8 cellular contexts compared by ENCODE assay signal in the genomic region with DNA sequence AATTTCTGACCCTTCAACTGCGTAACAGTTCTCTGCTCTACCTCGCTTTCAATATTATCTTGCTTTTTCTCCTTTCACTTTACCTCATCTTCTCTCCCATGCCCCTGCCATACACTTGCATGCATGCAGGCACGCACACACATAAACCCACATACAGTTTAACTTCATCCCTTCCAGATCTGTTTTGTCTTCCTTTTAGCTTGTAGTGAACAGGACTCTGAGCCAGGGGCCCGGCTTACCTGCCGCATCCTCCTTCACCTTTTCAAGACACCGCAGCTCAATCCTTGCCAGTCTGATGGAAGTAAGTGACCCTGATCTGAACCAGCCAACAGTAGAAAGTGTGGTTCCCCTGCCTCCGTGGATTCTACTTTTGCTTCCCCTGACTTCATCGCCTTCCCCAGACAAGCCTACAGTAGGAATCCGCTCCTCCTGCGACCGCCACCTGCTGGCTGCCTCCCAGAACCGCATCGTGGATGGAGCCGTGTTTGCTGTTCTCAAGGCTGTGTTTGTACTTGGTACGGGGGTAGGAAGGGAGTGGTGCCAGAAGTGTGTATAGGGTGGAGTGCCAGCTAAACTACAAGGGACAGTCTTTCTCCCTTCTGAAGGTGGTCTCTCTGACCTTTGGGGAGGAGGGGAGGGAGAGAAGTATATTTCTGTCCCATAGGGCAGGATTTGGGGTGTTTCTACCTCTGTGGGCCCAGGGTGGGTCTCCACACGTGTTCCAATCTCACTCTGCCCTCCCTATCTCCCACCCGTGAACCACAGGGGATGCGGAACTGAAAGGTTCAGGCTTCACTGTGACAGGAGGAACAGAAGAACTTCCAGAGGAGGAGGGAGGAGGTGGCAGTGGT. TPM values are rescaled to one million over a fixed set of nuclear protein-coding genes. Genes with fewer than 3 reads are reported as not detected.
DNase-seq lines count a peak whose midpoint lies in the region; ATAC-seq and TF ChIP-seq lines count a peak whose summit lies in the region.

No MANE protein-coding gene starts in this region.

- peak; percentile 88 for TF ChIP-seq CTCF in GM12875 (IDR thresholded peaks at IDR 0.05; ENCODE audit: borderline replicate concordance, insufficient read depth, low read depth, low read length)
- peak; percentile 70 for TF ChIP-seq CTCF in osteocyte (IDR thresholded peaks at IDR 0.05)
- TF ChIP-seq CTCF in transverse colon (IDR thresholded peaks at IDR 0.05) = peak; percentile 61 to 79 (median 67)

- in situ Hi-C loops in transverse colon (cut with MboI; ENCODE audit: low pct_ligation_motif_present in 1 of 4, low pct_unique_long_range_greater_than_20kb in 1 of 4, low sequenced_read_pairs in 3 of 4) = no loop called here

- peak overlapping the region; percentile 53 for H3K27ac Mint-ChIP-seq in osteocyte (ENCODE audit: unreplicated experiment)

- H3K4me1 ChIP-seq in transverse colon = peaks cover 0 to 4% (median 0%) of the 10 kb centered on the region in 4 donors

- no peaks in the 10 kb centered on the region for H3K9me3 ChIP-seq in transverse colon

- H3K9me3 Mint-ChIP-seq in osteocyte (ENCODE audit: unreplicated experiment) = no peaks in the 10 kb centered on the region

- H3K4me3 ChIP-seq in GM12875 (ENCODE audit: low read depth, low read length) = no peak overlapping the region
- no peak overlapping the region for H3K4me3 ChIP-seq in transverse colon

- TF ChIP-seq POLR2A in transverse colon (IDR thresholded peaks at IDR 0.05) = no peak

- H3K4me3 Mint-ChIP-seq in osteocyte (ENCODE audit: unreplicated experiment) = no peak overlapping the region

- no peaks in the 10 kb centered on the region for H3K27me3 Mint-ChIP-seq in osteocyte (ENCODE audit: unreplicated experiment)

- H3K27me3 ChIP-seq in transverse colon = no peaks in the 10 kb centered on the region

- intact Hi-C loops in transverse colon (cut with DNase I; ENCODE audit: low total_unique reads) = no loop called here

- peak; percentile 64 for ATAC-seq in HG03095 (IDR thresholded peaks at IDR 0.05; ENCODE audit: unreplicated experiment)
- ATAC-seq in HG03378 (IDR thresholded peaks at IDR 0.05; ENCODE audit: unreplicated experiment) = no peak

- peak; percentile 38 for DNase-seq in RKO (ENCODE audit: low spot score)
- DNase-seq in activated T-helper 9 cell treated with anti-CD3 and anti-CD28 coated beads, Interleukin-2, amount 50 U/mL, for 16 hours (ENCODE audit: low read depth) = peak; percentile 62
- DNase-seq in fibroblast of the conjunctiva (ENCODE audit: low read depth) = peak; percentile 34
- DNase-seq in osteocyte (ENCODE audit: extremely low spot score, unreplicated experiment) = peak; percentile 87
- peak; percentile 77 for DNase-seq in transverse colon

- peaks cover 22% of the 10 kb centered on the region for H3K36me3 Mint-ChIP-seq in osteocyte (ENCODE audit: unreplicated experiment)

- no peak for TF ChIP-seq EP300 in transverse colon (IDR thresholded peaks at IDR 0.05; ENCODE audit: low read depth)

- peaks cover 3% of the 10 kb centered on the region for H3K4me1 Mint-ChIP-seq in osteocyte (ENCODE audit: unreplicated experiment)

- peaks cover 0 to 4% (median 0%) of the 10 kb centered on the region in 4 donors for H3K36me3 ChIP-seq in transverse colon

- 38% methylated on average over 18 of the region's 18 CpGs; no CpG with 5 or more reads in 1 of the 2 donors for WGBS in transverse colon (ENCODE audit: low coverage in 1 of 2), 2 donors

- H3K27ac ChIP-seq in transverse colon = no peak overlapping the region

RNA-seq across cellular contexts. Expression of a gene that starts 10.7 kb away (rescaled TPM):
- 50.3 and 58.5 TPM in 2 replicates for total RNA-seq in osteocyte
- total RNA-seq in transverse colon = 10 to 100 TPM; 26.5 to 41.4 (median 40.0) TPM

RNA-seq across cellular contexts. Expression of a gene that starts 15.5 kb away (rescaled TPM):
- total RNA-seq in osteocyte (0.51 and 1.1 TPM in 2 replicates), transverse colon (1 to 10 TPM in 1 of 4 donors, under 1 TPM in 2, not detected in 1; 0.40 to 1.1 (median 0.64) TPM)

RNA-seq across cellular contexts. Expression of a gene that starts 17.8 kb away (rescaled TPM):
- total RNA-seq in osteocyte (not detected in 2 replicates), transverse colon (100 to 1,000 TPM in 1 of 4 donors, 10 to 100 TPM in 2, 1 to 10 TPM in 1; 3.8 to 231 (median 44.0) TPM)

RNA-seq across cellular contexts. Expression of a gene that starts 22.6 kb away (rescaled TPM):
- not detected in 2 replicates for total RNA-seq in osteocyte
- total RNA-seq in transverse colon = not detected

RNA-seq across cellular contexts. Expression of a gene that starts 33.5 kb away (rescaled TPM):
- total RNA-seq in osteocyte (17.1 and 23.3 TPM in 2 replicates), transverse colon (100 to 1,000 TPM in 1 of 4 donors, 10 to 100 TPM in 3; 23.3 to 152 (median 35.4) TPM)

Comparison
In these comparisons a context has a peak if more than half of its experiments do, and no peak if none do; other contexts are left out.
1. DNase-seq: peak in every context shown above with its lines; median percentile 87 in osteocyte; 77 in transverse colon; 62 in activated T-helper 9 cell treated with anti-CD3 and anti-CD28 coated beads, Interleukin-2, amount 50 U/mL, for 16 hours; 38 in RKO; 34 in fibroblast of the conjunctiva.